In genomic region chr3:159929181-159929893, GRCh38 we compare ENCODE assay signal across 8 cellular contexts. TPM values are rescaled to one million over a fixed set of nuclear protein-coding genes. Genes with fewer than 3 reads are reported as not detected.
DNase-seq lines count a peak whose midpoint lies in the region.

No MANE protein-coding gene starts in this region.

- peak; percentile 20 for DNase-seq in NCI-H82 (lab: John Stamatoyannopoulos, UW)
- no peak for DNase-seq in NCI-H82 treated with DMSO at 0.1 percent for 48 hours (lab: John Stamatoyannopoulos, UW; ENCODE audit: unreplicated experiment)
- DNase-seq in GOT3 (lab: John Stamatoyannopoulos, UW), result peak; percentile 35
- peak; percentile 96 for DNase-seq in M059J (ENCODE audit: low read depth)
- peak; percentile 24 to 84 for DNase-seq in T47D (ENCODE audit: low read depth in 1 of 2, low spot score in 1 of 2)
- DNase-seq in medulla oblongata (ENCODE audit: extremely low spot score), result peak; percentile 78
- DNase-seq in activated gamma-delta T cell (lab: John Stamatoyannopoulos, UW), result no peak
- no peak for DNase-seq in NCI-H1417 treated with DMSO at 0.1 percent for 48 hours (lab: John Stamatoyannopoulos, UW)

- in situ Hi-C loops in T47D (cut with HindIII; ENCODE audit: low pct_unique_long_range_greater_than_20kb, low sequenced_read_pairs), result no loop called here

RNA-seq across cellular contexts. Expression of gene IL12A, which starts 59.3 kb away (rescaled TPM):
- 0.25 and 7.6 TPM in 2 replicates for total RNA-seq in M059J (2014; rRNA removed; shearing (Covaris generic))

Comparison
In these comparisons a context has a peak if more than half of its experiments do, and no peak if none do; other contexts are left out.
1. DNase-seq: peak in NCI-H82 (single experiment), GOT3 (single experiment), M059J (single experiment), T47D (2 of 2) and medulla oblongata (single experiment); none in NCI-H82 treated with DMSO at 0.1 percent for 48 hours (single experiment), activated gamma-delta T cell (single experiment) and NCI-H1417 treated with DMSO at 0.1 percent for 48 hours (single experiment).